ENCODE assay signal across 12 cellular contexts in the genomic region with DNA sequence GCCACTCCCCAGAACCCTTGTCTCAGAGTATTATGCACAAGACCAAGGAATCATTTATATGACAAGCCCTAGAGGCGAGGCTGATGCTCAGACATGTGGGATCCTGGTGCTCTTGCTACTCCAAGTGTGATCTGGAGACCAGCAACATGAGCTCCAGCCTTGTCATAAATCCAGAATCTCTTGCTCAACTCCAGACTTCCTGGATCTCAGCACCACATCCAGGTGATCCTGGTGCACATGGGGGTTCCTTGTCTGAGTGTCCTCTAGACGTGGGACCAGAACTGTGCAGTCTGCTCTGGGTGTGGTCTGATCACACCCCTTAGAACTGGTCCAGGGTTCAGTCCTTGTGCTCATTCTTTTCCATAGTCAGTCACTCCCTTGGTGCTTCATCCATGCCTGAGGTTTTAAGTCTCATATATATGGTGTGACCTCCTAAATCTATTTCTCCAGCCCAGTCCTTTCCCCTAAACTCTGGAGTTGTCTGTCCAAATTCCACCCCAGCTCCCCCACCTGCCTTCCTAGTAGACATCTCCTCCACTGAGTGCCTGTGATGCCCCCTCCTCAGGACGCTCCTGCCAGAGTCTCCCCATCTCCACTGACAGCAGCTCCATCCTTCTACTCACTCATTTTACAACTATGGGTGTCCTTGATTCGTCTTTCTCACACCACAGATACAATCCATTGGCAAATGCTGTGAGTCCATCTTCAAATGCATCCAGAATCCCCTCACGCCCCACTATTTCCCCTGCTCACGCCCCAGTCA.
A peak's percentile ranks its signal among the peaks of the same experiment; 100 is the strongest.
DNase-seq lines count a peak whose midpoint lies in the region; ATAC-seq lines count a peak whose summit lies in the region.
"Had no signal": no experiment of that assay in that cellular context is flagged by ENCODE, and none has a peak within 500 bp of the region (broad histone marks: within the 10 kb centered on the region; RNA-seq: fewer than 3 reads in every experiment).

No MANE protein-coding gene starts in this region.

- CTCF ChIA-PET in activated naive CD4-positive, alpha-beta T cell treated with anti-CD3 and anti-CD28 coated beads, Interleukin-2, amount 10 ng/mL, durations not matched to agents 7 days and 5 days (lab: Charles Lee): no interaction called here

- DNase-seq in activated naive CD4-positive, alpha-beta T cell treated with anti-CD3 and anti-CD28 coated beads, Interleukin-2, amount 10 ng/mL, durations not matched to agents 7 days and 5 days: peak; percentile 26
- no peak for DNase-seq in activated naive CD4-positive, alpha-beta T cell treated with Interleukin-2 at 50 U/mL for 16 hours
- no peak for DNase-seq in T-helper 2 cell treated with Interferon-gamma antibody and Interleukin-4, amounts not matched to agents 5 μg/mL and 100 μg/mL, for 36 hours (ENCODE audit: low spot score)
- DNase-seq in central memory CD8-positive, alpha-beta T cell (ENCODE audit: low spot score in 2 of 2): peak; percentile 37 to 43
- DNase-seq in stimulated activated naive CD8-positive, alpha-beta T cell treated with anti-CD3 and anti-CD28 coated beads, Interleukin-15, Interleukin-2, amounts not matched to agents 100 U/mL and 50 U/mL, for 24 hours: no peak
- DNase-seq in NCI-H446 treated with DMSO at 0.1 percent for 48 hours (lab: John Stamatoyannopoulos, UW): no peak
- DNase-seq in stimulated activated CD8-positive, alpha-beta memory T cell treated with anti-CD3 and anti-CD28 coated beads, Interleukin-4, amount 100 ng/mL, for 48 hours: no peak
- DNase-seq: DMS 273 treated with DMSO at 0.1 percent for 48 hours, islet precursor cell, NCI-H1436, ovary had no signal

- H3K36me3 Mint-ChIP-seq in activated naive CD4-positive, alpha-beta T cell treated with anti-CD3 and anti-CD28 coated beads, Interleukin-2, amount 10 ng/mL, durations not matched to agents 7 days and 5 days: peaks cover 41% of the 10 kb centered on the region
- peaks cover 47% of the 10 kb centered on the region for H3K36me3 Mint-ChIP-seq in T-helper 2 cell treated with Interferon-gamma antibody and Interleukin-4, amounts not matched to agents 5 μg/mL and 100 μg/mL, for 36 hours (ENCODE audit: low read depth)
- peaks cover 72% of the 10 kb centered on the region for H3K36me3 Mint-ChIP-seq in central memory CD8-positive, alpha-beta T cell (ENCODE audit: insufficient read depth)

- H3K4me3 Mint-ChIP-seq in activated naive CD4-positive, alpha-beta T cell treated with anti-CD3 and anti-CD28 coated beads, Interleukin-2, amount 10 ng/mL, durations not matched to agents 7 days and 5 days: peak overlapping the region; percentile 7
- peak overlapping the region; percentile 9 for H3K4me3 Mint-ChIP-seq in T-helper 2 cell treated with Interferon-gamma antibody and Interleukin-4, amounts not matched to agents 5 μg/mL and 100 μg/mL, for 36 hours
- H3K4me3 Mint-ChIP-seq in central memory CD8-positive, alpha-beta T cell: peak overlapping the region; percentile 99

- peaks cover 41% of the 10 kb centered on the region for H3K4me1 Mint-ChIP-seq in activated naive CD4-positive, alpha-beta T cell treated with anti-CD3 and anti-CD28 coated beads, Interleukin-2, amount 10 ng/mL, durations not matched to agents 7 days and 5 days
- H3K4me1 Mint-ChIP-seq in T-helper 2 cell treated with Interferon-gamma antibody and Interleukin-4, amounts not matched to agents 5 μg/mL and 100 μg/mL, for 36 hours (ENCODE audit: low read depth): peaks cover 33% of the 10 kb centered on the region
- H3K4me1 Mint-ChIP-seq in central memory CD8-positive, alpha-beta T cell: peaks cover 62% of the 10 kb centered on the region

- peak overlapping the region; percentile 66 for H3K27ac Mint-ChIP-seq in activated naive CD4-positive, alpha-beta T cell treated with anti-CD3 and anti-CD28 coated beads, Interleukin-2, amount 10 ng/mL, durations not matched to agents 7 days and 5 days
- peak overlapping the region; percentile 38 for H3K27ac Mint-ChIP-seq in T-helper 2 cell treated with Interferon-gamma antibody and Interleukin-4, amounts not matched to agents 5 μg/mL and 100 μg/mL, for 36 hours
- peak overlapping the region; percentile 100 for H3K27ac Mint-ChIP-seq in central memory CD8-positive, alpha-beta T cell (ENCODE audit: low read depth)

- no peaks in the 10 kb centered on the region for H3K9me3 Mint-ChIP-seq in activated naive CD4-positive, alpha-beta T cell treated with anti-CD3 and anti-CD28 coated beads, Interleukin-2, amount 10 ng/mL, durations not matched to agents 7 days and 5 days
- H3K9me3 Mint-ChIP-seq in T-helper 2 cell treated with Interferon-gamma antibody and Interleukin-4, amounts not matched to agents 5 μg/mL and 100 μg/mL, for 36 hours: no peaks in the 10 kb centered on the region
- no peaks in the 10 kb centered on the region for H3K9me3 Mint-ChIP-seq in central memory CD8-positive, alpha-beta T cell

- peak; percentile 29 for ATAC-seq in central memory CD8-positive, alpha-beta T cell (replicated peaks; ENCODE audit: extremely low read depth, poor library complexity, severe bottlenecking)
- ATAC-seq in stimulated activated naive CD8-positive, alpha-beta T cell treated with anti-CD3 and anti-CD28 coated beads, Interleukin-15, Interleukin-2, amounts not matched to agents 100 U/mL and 50 U/mL, for 24 hours: peak; percentile 8
- no peak for ATAC-seq in HG02981 (IDR thresholded peaks at IDR 0.05; ENCODE audit: unreplicated experiment)

- peaks cover 14% of the 10 kb centered on the region for H3K27me3 Mint-ChIP-seq in activated naive CD4-positive, alpha-beta T cell treated with anti-CD3 and anti-CD28 coated beads, Interleukin-2, amount 10 ng/mL, durations not matched to agents 7 days and 5 days
- H3K27me3 Mint-ChIP-seq in T-helper 2 cell treated with Interferon-gamma antibody and Interleukin-4, amounts not matched to agents 5 μg/mL and 100 μg/mL, for 36 hours (ENCODE audit: low read depth): peaks cover 8% of the 10 kb centered on the region
- H3K27me3 Mint-ChIP-seq in central memory CD8-positive, alpha-beta T cell: no peaks in the 10 kb centered on the region

Comparison
In these comparisons a context has a peak if more than half of its experiments do, and no peak if none do; other contexts are left out.
1. DNase-seq: peak in activated naive CD4-positive, alpha-beta T cell treated with anti-CD3 and anti-CD28 coated beads, Interleukin-2, amount 10 ng/mL, durations not matched to agents 7 days and 5 days (single experiment) and central memory CD8-positive, alpha-beta T cell (2 of 2); none in activated naive CD4-positive, alpha-beta T cell treated with Interleukin-2 at 50 U/mL for 16 hours (single experiment), T-helper 2 cell treated with Interferon-gamma antibody and Interleukin-4, amounts not matched to agents 5 μg/mL and 100 μg/mL, for 36 hours (single experiment), stimulated activated naive CD8-positive, alpha-beta T cell treated with anti-CD3 and anti-CD28 coated beads, Interleukin-15, Interleukin-2, amounts not matched to agents 100 U/mL and 50 U/mL, for 24 hours (single experiment), NCI-H446 treated with DMSO at 0.1 percent for 48 hours (single experiment) and stimulated activated CD8-positive, alpha-beta memory T cell treated with anti-CD3 and anti-CD28 coated beads, Interleukin-4, amount 100 ng/mL, for 48 hours (single experiment).
2. H3K27ac Mint-ChIP-seq: peak in every context shown above with its lines; median percentile 100 in central memory CD8-positive, alpha-beta T cell; 66 in activated naive CD4-positive, alpha-beta T cell treated with anti-CD3 and anti-CD28 coated beads, Interleukin-2, amount 10 ng/mL, durations not matched to agents 7 days and 5 days; 38 in T-helper 2 cell treated with Interferon-gamma antibody and Interleukin-4, amounts not matched to agents 5 μg/mL and 100 μg/mL, for 36 hours.
3. H3K4me3 Mint-ChIP-seq: peak in every context shown above with its lines; median percentile 99 in central memory CD8-positive, alpha-beta T cell; 9 in T-helper 2 cell treated with Interferon-gamma antibody and Interleukin-4, amounts not matched to agents 5 μg/mL and 100 μg/mL, for 36 hours; 7 in activated naive CD4-positive, alpha-beta T cell treated with anti-CD3 and anti-CD28 coated beads, Interleukin-2, amount 10 ng/mL, durations not matched to agents 7 days and 5 days.